12 cellular contexts compared by ENCODE assay signal in genomic region chr9:17402309-17402708, GRCh38.
DNase-seq lines count a peak whose midpoint lies in the region; TF ChIP-seq lines count a peak whose summit lies in the region.
"Had no signal": no experiment of that assay in that cellular context is flagged by ENCODE, and none has a peak within 500 bp of the region (broad histone marks: within the 10 kb centered on the region; RNA-seq: fewer than 3 reads in every experiment).

No MANE protein-coding gene starts in this region.

- no peaks in the 10 kb centered on the region for H3K27me3 Mint-ChIP-seq in HFFc6 (ENCODE audit: insufficient read depth)
- H3K27me3 Mint-ChIP-seq in Calu3 (ENCODE audit: unreplicated experiment), result no peaks in the 10 kb centered on the region
- H3K27me3 Mint-ChIP-seq: CD4-positive, alpha-beta memory T cell had no signal

- intact Hi-C loops in Calu3 (cut with micrococcal nuclease; ENCODE audit: unreplicated experiment), result loop anchor here (1.0 to 2.0 kb wide), 2 partner anchors 184 to 286 kb away; no protein-coding TSS in a partner anchor

- no peak; the same call in 1 of the 2 replicates for TF ChIP-seq CTCF in AG09319 (IDR thresholded peaks at IDR 0.05; ENCODE audit: low read depth, low read length)
- TF ChIP-seq CTCF in HFFc6 (IDR thresholded peaks at IDR 0.05), result peak; percentile 32
- TF ChIP-seq CTCF in foreskin fibroblast (IDR thresholded peaks at IDR 0.05; ENCODE audit: low read depth, low read length), result peak; percentile 16
- TF ChIP-seq CTCF in Calu3 (IDR thresholded peaks at IDR 0.05; ENCODE audit: unreplicated experiment), result no peak

- no peaks in the 10 kb centered on the region for H3K9me3 Mint-ChIP-seq in HFFc6
- H3K9me3 Mint-ChIP-seq in Calu3 (ENCODE audit: low read depth, unreplicated experiment), result no peaks in the 10 kb centered on the region

- H3K4me3 ChIP-seq in foreskin fibroblast (ENCODE audit: low read depth in 1 of 2, low read length in 2 of 2), result no peak overlapping the region
- H3K4me3 ChIP-seq: thoracic aorta had no signal

- H3K27ac Mint-ChIP-seq in HFFc6 (no peak overlapping the region), Calu3 (ENCODE audit: unreplicated experiment) (no peak overlapping the region)
- H3K27ac Mint-ChIP-seq: CD4-positive, alpha-beta memory T cell had no signal

- no TSS peak for BruUV-seq in Calu3 (replicated peaks; lab: Mats Ljungman, UMichigan)

- peak; percentile 2 for DNase-seq in AG09319 (ENCODE audit: extremely low read depth, low read depth)
- no peak for DNase-seq in HFFc6
- DNase-seq in SK-N-DZ (ENCODE audit: low spot score), result peak; percentile 6
- peak in 1 of 2 donors; percentile 6 for DNase-seq in foreskin fibroblast
- no peak for DNase-seq in islet precursor cell
- DNase-seq in activated CD4-positive, alpha-beta T cell treated with anti-CD3 and anti-CD28 coated beads, Interleukin-2, amount 50 U/mL, for 48 hours, result no peak
- no peak for DNase-seq in NCI-H1048 (lab: John Stamatoyannopoulos, UW)
- DNase-seq in Calu3, result no peak
- DNase-seq: anterior cingulate cortex; CD4-positive, alpha-beta memory T cell; NCI-H226 had no signal

- CTCF ChIA-PET in Calu3 (lab: Charles Lee), result interaction anchor here (0.9 kb wide), 1 partner anchor 183 kb away, joined by 4 read pairs; no protein-coding TSS in a partner anchor

- no peak overlapping the region for H3K4me3 Mint-ChIP-seq in HFFc6
- no peak overlapping the region for H3K4me3 Mint-ChIP-seq in Calu3 (ENCODE audit: low read depth, unreplicated experiment)
- H3K4me3 Mint-ChIP-seq: CD4-positive, alpha-beta memory T cell had no signal

- no peaks in the 10 kb centered on the region; the same call in 1 of the 2 replicates for H3K4me1 Mint-ChIP-seq in HFFc6 (ENCODE audit: low read depth)
- H3K4me1 Mint-ChIP-seq in Calu3 (ENCODE audit: low read depth, unreplicated experiment), result no peaks in the 10 kb centered on the region
- H3K4me1 Mint-ChIP-seq: CD4-positive, alpha-beta memory T cell had no signal

- H3K36me3 Mint-ChIP-seq in HFFc6 (ENCODE audit: low read depth), result peaks cover 1% of the 10 kb centered on the region
- H3K36me3 Mint-ChIP-seq in Calu3 (ENCODE audit: insufficient read depth, unreplicated experiment), result no peaks in the 10 kb centered on the region
- H3K36me3 Mint-ChIP-seq: CD4-positive, alpha-beta memory T cell had no signal

Comparison
In these comparisons a context has a peak if more than half of its experiments do, and no peak if none do; other contexts are left out.
1. DNase-seq: peak in AG09319 (single experiment) and SK-N-DZ (single experiment); none in HFFc6 (single experiment), islet precursor cell (single experiment), activated CD4-positive, alpha-beta T cell treated with anti-CD3 and anti-CD28 coated beads, Interleukin-2, amount 50 U/mL, for 48 hours (0 of 2), NCI-H1048 (single experiment) and Calu3 (single experiment).
2. CTCF ChIP-seq: peak in HFFc6 (single experiment) and foreskin fibroblast (single experiment); none in AG09319 (single experiment) and Calu3 (single experiment).